Comparison of ENCODE assay signal across 17 cellular contexts in genomic region chrX:14641681-14642655, GRCh38.
A peak's percentile ranks its signal among the peaks of the same experiment; 100 is the strongest.
DNase-seq lines count a peak whose midpoint lies in the region; ATAC-seq and TF ChIP-seq lines count a peak whose summit lies in the region.
"Had no signal": no experiment of that assay in that cellular context is flagged by ENCODE, and none has a peak within 500 bp of the region (broad histone marks: within the 10 kb centered on the region; RNA-seq: fewer than 3 reads in every experiment).

No MANE protein-coding gene starts in this region.

- no peak overlapping the region for H3K4me2 ChIP-seq in SK-N-SH
- H3K4me2 ChIP-seq in Karpas-422 (ENCODE audit: low read depth, low read length, poor library complexity, severe bottlenecking) = no peak overlapping the region
- H3K4me2 ChIP-seq: BLaER1 had no signal

- no peak overlapping the region for H3K9ac ChIP-seq in SK-N-SH
- no peak overlapping the region for H3K9ac ChIP-seq in Karpas-422 (ENCODE audit: low read length)
- H3K9ac ChIP-seq: BLaER1 had no signal

- TF ChIP-seq RAD21 in SK-N-SH (IDR thresholded peaks at IDR 0.05; ENCODE audit: low read length) = no peak

- H3K4me3 ChIP-seq in SK-N-SH (ENCODE audit: low read depth in 2 of 2, low read length in 1 of 2) (no peak overlapping the region), Karpas-422 (ENCODE audit: low read length) (no peak overlapping the region)
- H3K4me3 ChIP-seq: BLaER1, HAP-1 had no signal

- 31% methylated on average over 4 of the region's 4 CpGs for WGBS in SK-N-SH (ENCODE audit: low lambda C conversion rate)

- H2AFZ ChIP-seq in SK-N-SH (ENCODE audit: low read depth) = no peak overlapping the region
- H2AFZ ChIP-seq in Karpas-422 (ENCODE audit: low read length) = no peak overlapping the region

- H3K9me3 ChIP-seq in SK-N-SH (no peaks in the 10 kb centered on the region), Karpas-422 (ENCODE audit: low read length) (peaks cover 4% of the 10 kb centered on the region; the same call in 1 of the 2 replicates)
- H3K9me3 ChIP-seq: BLaER1, HAP-1 had no signal

- CTCF ChIA-PET in SK-N-SH (lab: Yijun Ruan, JAX) = no interaction called here

- POLR2A ChIA-PET in SK-N-SH (lab: Yijun Ruan, JAX) = no interaction called here

- H3F3A ChIP-seq in SK-N-SH (replicated peaks; ENCODE audit: insufficient read depth) = no peaks in the 10 kb centered on the region

- ATAC-seq in SK-N-SH treated with all-trans-retinoic acid at 6 μM for 48 hours = peak; percentile 95
- ATAC-seq in GM21423 (IDR thresholded peaks at IDR 0.05; ENCODE audit: unreplicated experiment) = no peak
- ATAC-seq in HG02970 (IDR thresholded peaks at IDR 0.05; ENCODE audit: low FRiP score, unreplicated experiment) = no peak

- H3K27me3 ChIP-seq in SK-N-SH (ENCODE audit: insufficient read depth) = no peaks in the 10 kb centered on the region
- no peaks in the 10 kb centered on the region for H3K27me3 ChIP-seq in Karpas-422 (ENCODE audit: low read length)

- no peak for TF ChIP-seq CTCF in SK-N-SH (IDR thresholded peaks at IDR 0.05)

- H3K27ac ChIP-seq in SK-N-SH (ENCODE audit: low read depth in 2 of 2, low read length in 1 of 2) (no peak overlapping the region), Karpas-422 (ENCODE audit: low read length) (no peak overlapping the region)
- H3K27ac ChIP-seq: 22Rv1, BLaER1, HL-60 had no signal

- intact Hi-C loops in posterior vena cava (cut with DNase I) = no loop called here

- H4K20me1 ChIP-seq in SK-N-SH (ENCODE audit: insufficient read depth) (no peaks in the 10 kb centered on the region), Karpas-422 (ENCODE audit: insufficient read depth, low read depth, low read length) (no peaks in the 10 kb centered on the region)
- H4K20me1 ChIP-seq: BLaER1 had no signal

- H3K9me2 ChIP-seq in SK-N-SH (no peaks in the 10 kb centered on the region), Karpas-422 (replicated peaks; ENCODE audit: insufficient read depth, low read length) (no peaks in the 10 kb centered on the region)

- H3K36me3 ChIP-seq in SK-N-SH (replicated peaks in 1 of 2; ENCODE audit: control insufficient read depth in 1 of 2, insufficient read depth in 2 of 2, low read length in 1 of 2) (no peaks in the 10 kb centered on the region), Karpas-422 (ENCODE audit: insufficient read depth, low read length) (no peaks in the 10 kb centered on the region)
- H3K36me3 ChIP-seq: BLaER1, HAP-1 had no signal

- peak in 1 of 2 experiments; percentile 23; a peak in 1 of 4 replicates for TF ChIP-seq EP300 in SK-N-SH (IDR thresholded peaks at IDR 0.05; ENCODE audit: borderline replicate concordance in 1 of 2, low read depth in 1 of 2, low read length in 1 of 2)

- no peaks in the 10 kb centered on the region; a peak in 1 of 4 replicates for H3K4me1 ChIP-seq in SK-N-SH (ENCODE audit: control insufficient read depth in 1 of 2, insufficient read depth in 2 of 2, low read depth in 1 of 2, low read length in 1 of 2)
- H3K4me1 ChIP-seq in Karpas-422 (ENCODE audit: low read length) = no peaks in the 10 kb centered on the region
- H3K4me1 ChIP-seq: BLaER1, HAP-1 had no signal

- DNase-seq in SK-N-SH (no peak), Karpas-422 (peak; percentile 25), cerebellar cortex (ENCODE audit: low spot score) (peak; percentile 88), posterior vena cava (ENCODE audit: low spot score) (no peak)
- DNase-seq: AML-193; CD4-positive, CD25-positive, alpha-beta regulatory T cell; DMS79; EL; GDM1; KBM-7 had no signal

- H3K79me2 ChIP-seq in SK-N-SH (ENCODE audit: insufficient read depth) (no peaks in the 10 kb centered on the region), Karpas-422 (ENCODE audit: low read length) (no peaks in the 10 kb centered on the region)

TF ChIP-seq in SK-N-SH treated with all-trans-retinoic acid at 6 μM for 48 hours, 23 proteins besides CTCF, POLR2A, EP300 and RAD21 (continues in another document):
- TF ChIP-seq ZNF8 (CRISPR knock-in tag; IDR thresholded peaks at IDR 0.05) (no peak), ARNTL (CRISPR knock-in tag; IDR thresholded peaks at IDR 0.05; ENCODE audit: borderline replicate concordance, low read depth) (no peak), PATZ1 (CRISPR knock-in tag; IDR thresholded peaks at IDR 0.05; ENCODE audit: borderline replicate concordance) (no peak), TCF4 (CRISPR knock-in tag; IDR thresholded peaks at IDR 0.05; ENCODE audit: borderline replicate concordance) (no peak), CSRNP3 (CRISPR knock-in tag; IDR thresholded peaks at IDR 0.05) (no peak), CSDC2 (CRISPR knock-in tag; IDR thresholded peaks at IDR 0.05) (no peak)

TF ChIP-seq in SK-N-SH, 30 proteins besides CTCF, POLR2A, EP300 and RAD21:
- TF ChIP-seq USF2 (IDR thresholded peaks at IDR 0.05; ENCODE audit: borderline replicate concordance, low read depth, low read length) (no peak), NFIC (IDR thresholded peaks at IDR 0.05; ENCODE audit: borderline replicate concordance) (no peak), TCF12 (IDR thresholded peaks at IDR 0.05) (no peak), GABPA (IDR thresholded peaks at IDR 0.05; ENCODE audit: low read depth) (no peak), SMC3 (IDR thresholded peaks at IDR 0.05; ENCODE audit: low read depth, low read length) (no peak), EZH2phosphoT487 (IDR thresholded peaks at IDR 0.05; ENCODE audit: borderline replicate concordance, low read depth) (no peak), FOXJ3 (CRISPR knock-in tag; IDR thresholded peaks at IDR 0.05) (no peak), JUND (IDR thresholded peaks at IDR 0.05) (no peak), FOXM1 (IDR thresholded peaks at IDR 0.05; ENCODE audit: low read depth) (no peak), CHD2 (IDR thresholded peaks at IDR 0.05; ENCODE audit: low read length, partially characterized antibody) (no peak), USF1 (IDR thresholded peaks at IDR 0.05; ENCODE audit: borderline replicate concordance, low read depth) (no peak), TAF1 (IDR thresholded peaks at IDR 0.05; ENCODE audit: borderline replicate concordance, low read depth, low read length) (no peak), TEAD4 (IDR thresholded peaks at IDR 0.05; ENCODE audit: borderline replicate concordance, insufficient read depth) (no peak)

Comparison
In these comparisons a context has a peak if more than half of its experiments do, and no peak if none do; other contexts are left out.
1. DNase-seq: peak in Karpas-422 (single experiment) and cerebellar cortex (single experiment); none in SK-N-SH (single experiment) and posterior vena cava (single experiment).